In the genomic region with DNA sequence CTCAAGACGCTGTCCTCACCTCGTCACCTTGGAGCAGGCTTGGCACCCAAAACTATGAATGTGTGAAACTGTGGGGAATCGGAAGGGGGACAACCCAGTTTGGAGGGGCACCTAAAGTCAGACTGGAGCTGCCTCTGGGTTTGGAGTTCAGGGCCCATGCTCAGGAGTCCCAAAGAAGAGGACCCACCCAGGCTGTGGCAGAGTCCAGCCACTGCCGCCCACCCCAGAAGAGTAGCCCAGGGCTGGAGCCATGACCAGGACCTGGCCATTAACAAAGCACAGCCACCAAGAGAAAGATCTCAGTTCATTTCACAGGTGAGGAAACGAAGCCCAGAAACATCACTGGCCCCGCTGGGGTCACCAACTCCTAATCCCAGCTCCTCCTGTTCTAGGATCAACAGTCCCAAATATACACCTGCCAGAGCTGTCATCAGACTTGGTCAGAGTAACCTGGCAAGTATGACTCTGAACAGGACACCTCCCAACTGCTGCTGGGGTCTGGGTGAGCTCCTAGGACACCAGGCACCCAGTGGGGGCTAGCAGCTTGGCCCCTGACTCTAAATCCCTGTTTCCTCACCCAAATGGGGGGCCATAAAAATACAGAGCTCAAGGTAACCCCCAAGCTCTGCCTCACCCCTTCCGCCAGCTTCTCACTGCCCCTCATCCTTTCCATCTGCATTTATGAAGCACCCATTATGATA, we compare ENCODE assay signal across 1 cellular context.
TF ChIP-seq lines count a peak whose summit lies in the region.

No MANE protein-coding gene starts in this region.

TF ChIP-seq in IMR-90, 13 proteins besides CTCF, POLR2A, EP300 and RAD21 (continued from another document):
- TF ChIP-seq SMC3 (IDR thresholded peaks at IDR 0.05; ENCODE audit: low read depth, low read length), result no peak
- TF ChIP-seq MXI1 (IDR thresholded peaks at IDR 0.05; ENCODE audit: borderline replicate concordance, low read depth, low read length), result no peak
- TF ChIP-seq, protein P1, sequence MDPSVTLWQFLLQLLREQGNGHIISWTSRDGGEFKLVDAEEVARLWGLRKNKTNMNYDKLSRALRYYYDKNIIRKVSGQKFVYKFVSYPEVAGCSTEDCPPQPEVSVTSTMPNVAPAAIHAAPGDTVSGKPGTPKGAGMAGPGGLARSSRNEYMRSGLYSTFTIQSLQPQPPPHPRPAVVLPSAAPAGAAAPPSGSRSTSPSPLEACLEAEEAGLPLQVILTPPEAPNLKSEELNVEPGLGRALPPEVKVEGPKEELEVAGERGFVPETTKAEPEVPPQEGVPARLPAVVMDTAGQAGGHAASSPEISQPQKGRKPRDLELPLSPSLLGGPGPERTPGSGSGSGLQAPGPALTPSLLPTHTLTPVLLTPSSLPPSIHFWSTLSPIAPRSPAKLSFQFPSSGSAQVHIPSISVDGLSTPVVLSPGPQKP (IDR thresholded peaks at IDR 0.05; ENCODE audit: borderline replicate concordance, low read depth, low read length), result no peak
- no peak for TF ChIP-seq MAZ (IDR thresholded peaks at IDR 0.05; ENCODE audit: borderline replicate concordance, low read depth, low read length)
- TF ChIP-seq RFX5 (IDR thresholded peaks at IDR 0.05; ENCODE audit: low read depth, low read length), result no peak
- TF ChIP-seq FOS (IDR thresholded peaks at IDR 0.05; ENCODE audit: low read depth, low read length), result no peak
- TF ChIP-seq CEBPB (IDR thresholded peaks at IDR 0.05; ENCODE audit: low read depth, low read length), result no peak
- no peak for TF ChIP-seq CHD1 (IDR thresholded peaks at IDR 0.05; ENCODE audit: low read depth, low read length)
- TF ChIP-seq, protein P2, sequence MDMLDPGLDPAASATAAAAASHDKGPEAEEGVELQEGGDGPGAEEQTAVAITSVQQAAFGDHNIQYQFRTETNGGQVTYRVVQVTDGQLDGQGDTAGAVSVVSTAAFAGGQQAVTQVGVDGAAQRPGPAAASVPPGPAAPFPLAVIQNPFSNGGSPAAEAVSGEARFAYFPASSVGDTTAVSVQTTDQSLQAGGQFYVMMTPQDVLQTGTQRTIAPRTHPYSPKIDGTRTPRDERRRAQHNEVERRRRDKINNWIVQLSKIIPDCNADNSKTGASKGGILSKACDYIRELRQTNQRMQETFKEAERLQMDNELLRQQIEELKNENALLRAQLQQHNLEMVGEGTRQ (IDR thresholded peaks at IDR 0.05; ENCODE audit: low read depth, low read length), result no peak
- TF ChIP-seq RCOR1 (IDR thresholded peaks at IDR 0.05; ENCODE audit: insufficient replicate concordance, low read length), result no peak
- no peak for TF ChIP-seq BHLHE40 (IDR thresholded peaks at IDR 0.05; ENCODE audit: low read depth, low read length)
